ENCODE assay signal across 8 cellular contexts in genomic region chr3:183099026-183099837, GRCh38. TPM values are rescaled to one million over a fixed set of nuclear protein-coding genes. Genes with fewer than 3 reads are reported as not detected.
DNase-seq lines count a peak whose midpoint lies in the region; ATAC-seq and TF ChIP-seq lines count a peak whose summit lies in the region.

TSS of gene MCCC1 (minus strand) at chr3:183099496. CDS start at chr3:183099440, 56 bp downstream.

- H3K4me3 ChIP-seq in testis: peak within 1 kb of the TSS; percentile 82 to 91

- TF ChIP-seq CTCF in omental fat pad (IDR thresholded peaks at IDR 0.05) (no peak), testis (IDR thresholded peaks at IDR 0.05) (no peak)

- no peaks in the 10 kb centered on the region for H3K36me3 ChIP-seq in testis (ENCODE audit: low read depth, missing control alignments)

- WGBS in testis, 2 donors: 0% methylated on average over 12 to 60 of the region's 60 CpGs

- no peaks in the 10 kb centered on the region for H3K27me3 Mint-ChIP-seq in activated naive CD8-positive, alpha-beta T cell

- H3K27me3 ChIP-seq in testis: no peaks in the 10 kb centered on the region

- no peaks in the 10 kb centered on the region for H3K9me3 Mint-ChIP-seq in activated naive CD8-positive, alpha-beta T cell (ENCODE audit: low read depth)

- peaks cover 9% of the 10 kb centered on the region for H3K36me3 Mint-ChIP-seq in activated naive CD8-positive, alpha-beta T cell

- H3K4me1 Mint-ChIP-seq in activated naive CD8-positive, alpha-beta T cell (ENCODE audit: low read depth): peaks cover 38% of the 10 kb centered on the region

- ATAC-seq in HG02571 (IDR thresholded peaks at IDR 0.05; ENCODE audit: unreplicated experiment) (peak; percentile 98), omental fat pad (ENCODE audit: low FRiP score) (peak; percentile 100)

- intact Hi-C loops in testis (cut with DNase I; ENCODE audit: low total_unique reads): no loop called here

- DNase-seq in GM04504 (ENCODE audit: low read depth) (peak; percentile 98), NCI-H1048 (lab: John Stamatoyannopoulos, UW) (peak; percentile 97), SKM-1 treated with dmso at 0.1 percent for 144 hours (lab: John Stamatoyannopoulos, UW; ENCODE audit: unreplicated experiment) (peak; percentile 99), glomerular visceral epithelial cell (ENCODE audit: extremely low spot score) (peak; percentile 98), omental fat pad (ENCODE audit: low spot score) (peak; percentile 97), testis (peak; percentile 99)

- no peak for TF ChIP-seq POLR2A in testis (IDR thresholded peaks at IDR 0.05)

- peaks cover 4% of the 10 kb centered on the region for H3K4me1 ChIP-seq in testis

- peak within 1 kb of the TSS; percentile 97 for H3K4me3 Mint-ChIP-seq in activated naive CD8-positive, alpha-beta T cell

- H3K27ac ChIP-seq in testis: peak within 1 kb of the TSS; percentile 86 to 90

- H3K27ac Mint-ChIP-seq in activated naive CD8-positive, alpha-beta T cell: peak within 1 kb of the TSS; percentile 97

- no peaks in the 10 kb centered on the region for H3K9me3 ChIP-seq in testis

RNA-seq across cellular contexts. Expression of gene MCCC1, which starts in this region (rescaled TPM):
- total RNA-seq in omental fat pad: 10 to 100 TPM; 37.5 to 68.2 (median 49.3) TPM
- total RNA-seq in testis: 10 to 100 TPM; 35.9 to 37.8 TPM
- polyA plus RNA-seq in testis (ENCODE audit: insufficient read depth, low read depth, low replicate concordance): 22.7 TPM

Comparison
In these comparisons a context has a peak if more than half of its experiments do, and no peak if none do; other contexts are left out.
1. Peak in every context shown above with its lines: DNase-seq, ATAC-seq, H3K4me3 ChIP-seq and H3K27ac ChIP-seq.